In the genomic region with DNA sequence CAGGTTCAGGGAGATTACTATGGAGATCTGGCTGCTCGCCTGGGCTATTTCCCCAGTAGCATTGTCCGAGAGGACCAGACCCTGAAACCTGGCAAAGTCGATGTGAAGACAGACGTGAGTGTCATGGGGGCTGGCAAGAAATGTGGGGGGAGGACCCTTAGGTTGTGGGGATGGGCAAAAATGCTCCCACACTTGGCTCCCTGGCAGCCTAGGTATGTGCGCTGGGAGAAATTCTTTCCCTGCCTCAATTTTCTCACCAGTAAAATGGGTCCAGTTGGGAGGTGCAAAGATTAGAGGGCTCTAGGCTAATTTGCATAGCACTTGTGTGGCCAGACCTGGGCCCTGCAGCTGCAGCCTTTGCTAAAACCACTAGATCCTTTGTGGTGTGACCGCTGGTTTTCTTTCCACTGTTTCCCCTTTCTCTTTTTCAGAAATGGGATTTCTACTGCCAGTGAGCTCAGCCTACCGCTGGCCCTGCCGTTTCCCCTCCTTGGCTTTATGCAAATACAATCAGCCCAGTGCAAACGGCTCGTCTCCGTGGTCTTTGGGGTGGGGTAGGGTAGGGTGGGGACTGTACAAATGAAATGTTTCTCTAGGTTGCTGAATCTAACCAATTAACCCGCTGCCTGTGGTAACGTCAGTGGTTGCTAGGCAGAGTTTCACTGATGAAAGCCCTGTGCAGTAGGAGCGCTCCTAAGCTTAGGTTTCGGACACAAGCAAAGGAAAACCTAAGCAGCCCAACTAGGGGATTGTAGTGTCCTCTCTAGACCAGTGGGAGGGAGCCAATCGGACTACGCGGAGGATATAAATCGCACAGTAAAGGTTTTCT, we compare ENCODE assay signal across 8 cellular contexts. TPM values are rescaled to one million over a fixed set of nuclear protein-coding genes. Genes with fewer than 3 reads are reported as not detected.
DNase-seq lines count a peak whose midpoint lies in the region; ATAC-seq and TF ChIP-seq lines count a peak whose summit lies in the region.

No MANE protein-coding gene starts in this region.

- H3K9me3 ChIP-seq in right lobe of liver, result no peaks in the 10 kb centered on the region

- no peak for TF ChIP-seq POLR2A in right lobe of liver (IDR thresholded peaks at IDR 0.05)

- intact Hi-C loops in dorsolateral prefrontal cortex (cut with DNase I) (loop anchor here in 1 of 2 donors (1.0 kb wide), 1 partner anchor 27 kb away; a partner anchor contains a TSS), right lobe of liver (cut with DNase I) (no loop called here)

- 4% methylated on average over 16 of the region's 19 CpGs for WGBS in right lobe of liver (ENCODE audit: insufficient coverage, low coverage, low lambda C conversion rate, missing lambda C conversion rate)

- TF ChIP-seq CTCF in BJ (IDR thresholded peaks at IDR 0.05; ENCODE audit: insufficient read depth, low read depth, low read length) (no peak), dorsolateral prefrontal cortex (IDR thresholded peaks at IDR 0.05 in 54 of 56, conservative IDR thresholded peaks at IDR 0.05 in 2 of 56; ENCODE audit: low read depth in 1 of 56, partially characterized antibody in 56 of 56) (peak in 1 of 56 donors; percentile 7), right lobe of liver (IDR thresholded peaks at IDR 0.05) (no peak)

- peaks cover 0 to 12% (median 0%) of the 10 kb centered on the region in 4 donors for H3K4me1 ChIP-seq in right lobe of liver

- peak overlapping the region; percentile 83 for H3K4me3 ChIP-seq in BJ (ENCODE audit: low read depth, low read length)
- peak overlapping the region; percentile 57 to 98 (median 80) for H3K4me3 ChIP-seq in dorsolateral prefrontal cortex
- peak overlapping the region; percentile 52 to 93 (median 77) for H3K4me3 ChIP-seq in right lobe of liver

- CTCF ChIA-PET in BJ (lab: Yijun Ruan, JAX), result interaction anchor here (1.3 to 3.8 kb wide), 5 partner anchors 21 to 115 kb away, joined by 3 to 22 read pairs (median 11); a partner anchor contains a TSS

- peak; percentile 64 for ATAC-seq in GM19395 (IDR thresholded peaks at IDR 0.05; ENCODE audit: unreplicated experiment)
- ATAC-seq in HG03521 (IDR thresholded peaks at IDR 0.05; ENCODE audit: unreplicated experiment), result peak; percentile 56
- peak; percentile 74 to 79 (median 76) for ATAC-seq in right lobe of liver

- POLR2A ChIA-PET in BJ (lab: Charles Lee), result interaction anchor here (0.5 to 1.7 kb wide), 4 partner anchors 23 to 449 kb away, joined by 3 to 7 read pairs (median 4); no protein-coding TSS in a partner anchor

- peak overlapping the region; percentile 63 to 100 (median 97) for H3K27ac ChIP-seq in dorsolateral prefrontal cortex
- H3K27ac ChIP-seq in right lobe of liver, result peak overlapping the region; percentile 78 to 93 (median 89)

- H3K36me3 ChIP-seq in BJ (ENCODE audit: control insufficient read depth, insufficient read depth, low read length) (peaks cover 3% of the 10 kb centered on the region; the same call in 1 of the 2 replicates), right lobe of liver (no peaks in the 10 kb centered on the region)

- H3K27me3 ChIP-seq in BJ (ENCODE audit: control insufficient read depth, insufficient read depth, low read length) (no peaks in the 10 kb centered on the region), dorsolateral prefrontal cortex (no peaks in the 10 kb centered on the region), right lobe of liver (no peaks in the 10 kb centered on the region)

- DNase-seq in BJ (ENCODE audit: low read depth), result peak; percentile 80
- DNase-seq in NCI-H526 treated with DMSO at 0.1 percent for 48 hours (lab: John Stamatoyannopoulos, UW), result peak; percentile 98
- DNase-seq in activated CD4-positive, alpha-beta T cell treated with anti-CD3 and anti-CD28 coated beads, Interleukin-2, amount 50 U/mL, for 4 hours, result peak; percentile 87 to 88
- peak; percentile 58 to 97 (median 90) for DNase-seq in dorsolateral prefrontal cortex
- DNase-seq in right lobe of liver, result peak; percentile 77 to 86 (median 83)
- DNase-seq in stimulated activated CD4-positive, alpha-beta T cell treated with anti-CD3 and anti-CD28 coated beads, Interleukin-4, amount 100 ng/mL, for 4 hours, result peak; percentile 71 to 88

RNA-seq across cellular contexts. Expression of a gene that starts 0.9 kb away (rescaled TPM):
- 16.5 and 25.4 TPM in 2 replicates for polyA plus RNA-seq in BJ (2011; rRNA removed)
- 6.4 and 10.0 TPM in 2 replicates for polyA minus RNA-seq in BJ (2011; rRNA and poly(A)+ RNA removed)
- total RNA-seq in dorsolateral prefrontal cortex, result 100 to 1,000 TPM in 6 of 120 experiments, 10 to 100 TPM in 114; 42.2 to 113 (median 77.4) TPM
- 10 to 100 TPM in 3 of 6 experiments, 1 to 10 TPM in 3; 6.4 to 17.2 (median 10.2) TPM for total RNA-seq in right lobe of liver

RNA-seq across cellular contexts. Expression of a gene that starts 1.9 kb away (rescaled TPM):
- not detected in 2 replicates for polyA plus RNA-seq in BJ (2011; rRNA removed)
- polyA minus RNA-seq in BJ (2011; rRNA and poly(A)+ RNA removed), result not detected in 2 replicates
- total RNA-seq in dorsolateral prefrontal cortex, result 10 to 100 TPM in 4 of 120 experiments, 1 to 10 TPM in 53, not detected in 63; 1.4 to 14.0 (median 2.9) TPM
- 1 to 10 TPM in 2 of 6 experiments, under 1 TPM in 1, not detected in 3; 0.86 to 1.9 (median 1.1) TPM for total RNA-seq in right lobe of liver

RNA-seq across cellular contexts. Expression of a gene that starts 21.8 kb away (rescaled TPM):
- 39.3 and 65.5 TPM in 2 replicates for polyA plus RNA-seq in BJ (2011; rRNA removed)
- 40.0 and 58.2 TPM in 2 replicates for polyA minus RNA-seq in BJ (2011; rRNA and poly(A)+ RNA removed)
- 100 to 1,000 TPM in 69 of 120 experiments, 10 to 100 TPM in 51; 73.7 to 138 (median 102) TPM for total RNA-seq in dorsolateral prefrontal cortex
- total RNA-seq in right lobe of liver, result 10 to 100 TPM; 34.5 to 47.0 (median 37.4) TPM

RNA-seq across cellular contexts. Expression of a gene that starts 26.2 kb away (rescaled TPM):
- 92.2 and 167 TPM in 2 replicates for polyA plus RNA-seq in BJ (2011; rRNA removed)
- 90.9 and 160 TPM in 2 replicates for polyA minus RNA-seq in BJ (2011; rRNA and poly(A)+ RNA removed)
- total RNA-seq in dorsolateral prefrontal cortex (10 to 100 TPM; 22.7 to 66.6 (median 39.6) TPM), right lobe of liver (10 to 100 TPM; 21.4 to 33.1 (median 24.7) TPM)

RNA-seq across cellular contexts. Expression of a gene that starts 26.9 kb away (rescaled TPM):
- 3.9 and 5.5 TPM in 2 replicates for polyA plus RNA-seq in BJ (2011; rRNA removed)
- polyA minus RNA-seq in BJ (2011; rRNA and poly(A)+ RNA removed), result 5.0 and 5.8 TPM in 2 replicates
- total RNA-seq in dorsolateral prefrontal cortex (10 to 100 TPM in 5 of 120 experiments, 1 to 10 TPM in 115; 1.4 to 15.4 (median 5.6) TPM), right lobe of liver (10 to 100 TPM in 2 of 6 experiments, 1 to 10 TPM in 4; 2.9 to 11.2 (median 4.4) TPM)

Comparison
In these comparisons a context has a peak if more than half of its experiments do, and no peak if none do; other contexts are left out.
1. Peak in every context shown above with its lines: DNase-seq, ATAC-seq, H3K4me3 ChIP-seq and H3K27ac ChIP-seq.